In the genomic region with DNA sequence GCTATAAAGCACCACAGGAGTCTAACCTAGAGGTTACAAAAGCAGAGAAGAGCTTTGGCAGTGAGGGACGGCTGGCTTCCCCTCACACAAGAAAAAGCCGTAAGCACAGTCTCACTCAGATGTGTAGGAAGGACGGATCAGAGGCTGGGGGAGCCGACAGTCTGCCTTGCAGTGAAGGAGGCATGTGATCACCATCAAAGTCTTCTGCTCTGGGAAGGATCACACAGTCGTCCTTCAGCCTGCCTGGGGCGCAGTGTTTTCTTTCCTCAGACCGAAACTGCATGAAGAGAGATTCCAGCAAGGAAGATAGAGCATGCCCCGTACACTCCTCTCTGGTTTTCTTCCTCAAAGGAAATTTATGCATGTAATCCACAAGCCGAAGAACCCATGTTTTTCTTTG, we compare ENCODE assay signal across 12 cellular contexts. TPM values are rescaled to one million over a fixed set of nuclear protein-coding genes. Genes with fewer than 3 reads are reported as not detected.
DNase-seq lines count a peak whose midpoint lies in the region; ATAC-seq and TF ChIP-seq lines count a peak whose summit lies in the region.
"Had no signal": no experiment of that assay in that cellular context is flagged by ENCODE, and none has a peak within 500 bp of the region (broad histone marks: within the 10 kb centered on the region; RNA-seq: fewer than 3 reads in every experiment).

No MANE protein-coding gene starts in this region.

- H3K4me3 ChIP-seq in GM23338 (no peak overlapping the region), colonic mucosa (no peak overlapping the region), rectal smooth muscle tissue (ENCODE audit: low read length) (no peak overlapping the region)
- H3K4me3 ChIP-seq: skin epidermis had no signal

- no peaks in the 10 kb centered on the region for H3K9me3 ChIP-seq in colonic mucosa

- H3K9ac ChIP-seq in colonic mucosa (ENCODE audit: low read depth in 2 of 2, low read length in 2 of 2): peak overlapping the region in 1 of 2 donors; percentile 87
- H3K9ac ChIP-seq in rectal smooth muscle tissue (ENCODE audit: low read length): no peak overlapping the region

- TF ChIP-seq CTCF in GM23338 (conservative IDR thresholded peaks at IDR 0.05; ENCODE audit: low read depth in 2 of 2) (no peak), colonic mucosa (IDR thresholded peaks at IDR 0.05) (no peak), glutamatergic neuron (IDR thresholded peaks at IDR 0.05; ENCODE audit: partially characterized antibody, unreplicated experiment) (no peak)

- H2AFZ ChIP-seq in GM23338: peak overlapping the region; percentile 76

- no peaks in the 10 kb centered on the region for H3K9me2 ChIP-seq in GM23338 (ENCODE audit: insufficient read depth)

- H3K79me2 ChIP-seq in GM23338 (replicated peaks; ENCODE audit: insufficient read depth): no peaks in the 10 kb centered on the region

- H3K27me3 Mint-ChIP-seq in GM23338 (ENCODE audit: insufficient read depth, low read depth, poor library complexity) (peaks cover 9% of the 10 kb centered on the region), glutamatergic neuron (ENCODE audit: unreplicated experiment) (peaks cover 4% of the 10 kb centered on the region)

- H3K4me1 ChIP-seq in GM23338 (ENCODE audit: insufficient read depth) (peaks cover 16% of the 10 kb centered on the region; the same call in 1 of the 2 replicates), colonic mucosa (peaks cover 4% of the 10 kb centered on the region), rectal smooth muscle tissue (ENCODE audit: control insufficient read depth, insufficient read depth, low read length) (no peaks in the 10 kb centered on the region)

- no peaks in the 10 kb centered on the region for H3K36me3 Mint-ChIP-seq in GM23338 (ENCODE audit: low read depth)
- no peaks in the 10 kb centered on the region for H3K36me3 Mint-ChIP-seq in glutamatergic neuron (ENCODE audit: unreplicated experiment)

- H3F3A ChIP-seq in GM23338 (replicated peaks; ENCODE audit: low read depth): no peaks in the 10 kb centered on the region

- H3K27me3 ChIP-seq in GM23338 (ENCODE audit: insufficient read depth) (no peaks in the 10 kb centered on the region), colonic mucosa (no peaks in the 10 kb centered on the region), rectal smooth muscle tissue (ENCODE audit: control insufficient read depth, insufficient read depth, low read length) (no peaks in the 10 kb centered on the region)

- no peak overlapping the region for H3K27ac Mint-ChIP-seq in GM23338
- H3K27ac Mint-ChIP-seq in glutamatergic neuron (ENCODE audit: unreplicated experiment): no peak overlapping the region

- ATAC-seq in GM23338 (peak; percentile 64), left colon (peak; percentile 32)

- H3K27ac ChIP-seq in GM23338 (ENCODE audit: low read depth): no peak overlapping the region
- H3K27ac ChIP-seq in colonic mucosa: peak overlapping the region; percentile 81
- H3K27ac ChIP-seq in rectal smooth muscle tissue (ENCODE audit: low read depth, low read length): peak overlapping the region; percentile 25
- H3K27ac ChIP-seq: skin epidermis had no signal

- no peak overlapping the region for H3K4me2 ChIP-seq in GM23338

- DNase-seq in GM23338 (ENCODE audit: low spot score) (no peak), colonic mucosa (peak; percentile 52), left colon (no peak), DMS79 treated with DMSO at 0.1 percent for 48 hours (lab: John Stamatoyannopoulos, UW) (no peak), activated T-cell treated with anti-CD3 and anti-CD28 coated beads for 4 hours (no peak), NCI-H1694 (lab: John Stamatoyannopoulos, UW) (no peak), glutamatergic neuron (no peak)
- DNase-seq: activated naive CD4-positive, alpha-beta T cell treated with anti-CD3 and anti-CD28 coated beads, Interleukin-2, amount 50 U/mL, for 16 hours; effector memory CD4-positive, alpha-beta T cell; hypothalamus had no signal

- no peaks in the 10 kb centered on the region for H4K20me1 ChIP-seq in GM23338 (replicated peaks; ENCODE audit: insufficient read depth)

- H3K36me3 ChIP-seq in GM23338 (ENCODE audit: insufficient read depth) (no peaks in the 10 kb centered on the region), colonic mucosa (no peaks in the 10 kb centered on the region), rectal smooth muscle tissue (ENCODE audit: control insufficient read depth, insufficient read depth, low read length) (peaks cover 2% of the 10 kb centered on the region)

- no peak overlapping the region for H3K4me3 Mint-ChIP-seq in GM23338
- no peak overlapping the region for H3K4me3 Mint-ChIP-seq in glutamatergic neuron (ENCODE audit: unreplicated experiment)

- H3K9me3 Mint-ChIP-seq in GM23338: no peaks in the 10 kb centered on the region; the same call in 2 of the 3 replicates
- H3K9me3 Mint-ChIP-seq in glutamatergic neuron (ENCODE audit: unreplicated experiment): no peaks in the 10 kb centered on the region

- H3K4me1 Mint-ChIP-seq in GM23338: peaks cover 27% of the 10 kb centered on the region
- no peaks in the 10 kb centered on the region for H3K4me1 Mint-ChIP-seq in glutamatergic neuron (ENCODE audit: low read depth, unreplicated experiment)

- intact Hi-C loops in colonic mucosa (cut with DNase I) (no loop called here), left colon (cut with DNase I, micrococcal nuclease) (no loop called here)

TF ChIP-seq in GM23338, 12 proteins besides CTCF, POLR2A, EP300 and RAD21:
- TF ChIP-seq, protein P1, sequence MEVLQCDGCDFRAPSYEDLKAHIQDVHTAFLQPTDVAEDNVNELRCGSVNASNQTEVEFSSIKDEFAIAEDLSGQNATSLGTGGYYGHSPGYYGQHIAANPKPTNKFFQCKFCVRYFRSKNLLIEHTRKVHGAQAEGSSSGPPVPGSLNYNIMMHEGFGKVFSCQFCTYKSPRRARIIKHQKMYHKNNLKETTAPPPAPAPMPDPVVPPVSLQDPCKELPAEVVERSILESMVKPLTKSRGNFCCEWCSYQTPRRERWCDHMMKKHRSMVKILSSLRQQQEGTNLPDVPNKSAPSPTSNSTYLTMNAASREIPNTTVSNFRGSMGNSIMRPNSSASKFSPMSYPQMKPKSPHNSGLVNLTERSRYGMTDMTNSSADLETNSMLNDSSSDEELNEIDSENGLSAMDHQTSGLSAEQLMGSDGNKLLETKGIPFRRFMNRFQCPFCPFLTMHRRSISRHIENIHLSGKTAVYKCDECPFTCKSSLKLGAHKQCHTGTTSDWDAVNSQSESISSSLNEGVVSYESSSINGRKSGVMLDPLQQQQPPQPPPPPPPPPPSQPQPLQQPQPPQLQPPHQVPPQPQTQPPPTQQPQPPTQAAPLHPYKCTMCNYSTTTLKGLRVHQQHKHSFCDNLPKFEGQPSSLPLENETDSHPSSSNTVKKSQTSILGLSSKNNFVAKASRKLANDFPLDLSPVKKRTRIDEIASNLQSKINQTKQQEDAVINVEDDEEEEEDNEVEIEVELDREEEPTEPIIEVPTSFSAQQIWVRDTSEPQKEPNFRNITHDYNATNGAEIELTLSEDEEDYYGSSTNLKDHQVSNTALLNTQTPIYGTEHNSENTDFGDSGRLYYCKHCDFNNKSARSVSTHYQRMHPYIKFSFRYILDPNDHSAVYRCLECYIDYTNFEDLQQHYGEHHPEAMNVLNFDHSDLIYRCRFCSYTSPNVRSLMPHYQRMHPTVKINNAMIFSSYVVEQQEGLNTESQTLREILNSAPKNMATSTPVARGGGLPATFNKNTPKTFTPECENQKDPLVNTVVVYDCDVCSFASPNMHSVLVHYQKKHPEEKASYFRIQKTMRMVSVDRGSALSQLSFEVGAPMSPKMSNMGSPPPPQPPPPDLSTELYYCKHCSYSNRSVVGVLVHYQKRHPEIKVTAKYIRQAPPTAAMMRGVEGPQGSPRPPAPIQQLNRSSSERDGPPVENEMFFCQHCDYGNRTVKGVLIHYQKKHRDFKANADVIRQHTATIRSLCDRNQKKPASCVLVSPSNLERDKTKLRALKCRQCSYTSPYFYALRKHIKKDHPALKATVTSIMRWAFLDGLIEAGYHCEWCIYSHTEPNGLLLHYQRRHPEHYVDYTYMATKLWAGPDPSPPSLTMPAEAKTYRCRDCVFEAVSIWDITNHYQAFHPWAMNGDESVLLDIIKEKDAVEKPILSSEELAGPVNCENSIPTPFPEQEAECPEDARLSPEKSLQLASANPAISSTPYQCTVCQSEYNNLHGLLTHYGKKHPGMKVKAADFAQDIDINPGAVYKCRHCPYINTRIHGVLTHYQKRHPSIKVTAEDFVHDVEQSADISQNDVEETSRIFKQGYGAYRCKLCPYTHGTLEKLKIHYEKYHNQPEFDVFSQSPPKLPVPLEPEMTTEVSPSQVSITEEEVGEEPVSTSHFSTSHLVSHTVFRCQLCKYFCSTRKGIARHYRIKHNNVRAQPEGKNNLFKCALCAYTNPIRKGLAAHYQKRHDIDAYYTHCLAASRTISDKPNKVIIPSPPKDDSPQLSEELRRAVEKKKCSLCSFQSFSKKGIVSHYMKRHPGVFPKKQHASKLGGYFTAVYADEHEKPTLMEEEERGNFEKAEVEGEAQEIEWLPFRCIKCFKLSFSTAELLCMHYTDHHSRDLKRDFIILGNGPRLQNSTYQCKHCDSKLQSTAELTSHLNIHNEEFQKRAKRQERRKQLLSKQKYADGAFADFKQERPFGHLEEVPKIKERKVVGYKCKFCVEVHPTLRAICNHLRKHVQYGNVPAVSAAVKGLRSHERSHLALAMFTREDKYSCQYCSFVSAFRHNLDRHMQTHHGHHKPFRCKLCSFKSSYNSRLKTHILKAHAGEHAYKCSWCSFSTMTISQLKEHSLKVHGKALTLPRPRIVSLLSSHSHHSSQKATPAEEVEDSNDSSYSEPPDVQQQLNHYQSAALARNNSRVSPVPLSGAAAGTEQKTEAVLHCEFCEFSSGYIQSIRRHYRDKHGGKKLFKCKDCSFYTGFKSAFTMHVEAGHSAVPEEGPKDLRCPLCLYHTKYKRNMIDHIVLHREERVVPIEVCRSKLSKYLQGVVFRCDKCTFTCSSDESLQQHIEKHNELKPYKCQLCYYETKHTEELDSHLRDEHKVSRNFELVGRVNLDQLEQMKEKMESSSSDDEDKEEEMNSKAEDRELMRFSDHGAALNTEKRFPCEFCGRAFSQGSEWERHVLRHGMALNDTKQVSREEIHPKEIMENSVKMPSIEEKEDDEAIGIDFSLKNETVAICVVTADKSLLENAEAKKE (CRISPR knock-in tag; IDR thresholded peaks at IDR 0.05): no peak
- TF ChIP-seq EZH2 (IDR thresholded peaks at IDR 0.05; ENCODE audit: low read depth, unreplicated experiment) (no peak), EZH2phosphoT487 (IDR thresholded peaks at IDR 0.05; ENCODE audit: unreplicated experiment) (no peak), ZNF114 (CRISPR knock-in tag; IDR thresholded peaks at IDR 0.05) (no peak)

RNA-seq across cellular contexts. Expression of gene GATA6, which starts 24.1 kb away (rescaled TPM):
- not detected in 2 replicates for total RNA-seq in GM23338 (2014; rRNA removed; shearing (Covaris generic))
- polyA plus RNA-seq in GM23338 (2016; fragmentation: Nextera tagmentation; extraction: Ambion mirVana): 0.08 and 0.30 TPM in 2 replicates
- total RNA-seq in colonic mucosa (10 to 100 TPM; 52.7 to 61.3 TPM), left colon (10 to 100 TPM; 46.1 to 57.8 TPM), glutamatergic neuron (ENCODE audit: unreplicated experiment) (0.42 TPM)

Comparison
In these comparisons a context has a peak if more than half of its experiments do, and no peak if none do; other contexts are left out.
1. RNA of gene GATA6, which starts 24.1 kb away (total RNA-seq): 52.7 to 61.3 TPM in colonic mucosa and 46.1 to 57.8 TPM in left colon; 0.42 TPM in glutamatergic neuron (single experiment) and not detected in GM23338; every median in the first group is over 10 times any median in the second.